Comparison of ENCODE assay signal across 17 cellular contexts in the genomic region with DNA sequence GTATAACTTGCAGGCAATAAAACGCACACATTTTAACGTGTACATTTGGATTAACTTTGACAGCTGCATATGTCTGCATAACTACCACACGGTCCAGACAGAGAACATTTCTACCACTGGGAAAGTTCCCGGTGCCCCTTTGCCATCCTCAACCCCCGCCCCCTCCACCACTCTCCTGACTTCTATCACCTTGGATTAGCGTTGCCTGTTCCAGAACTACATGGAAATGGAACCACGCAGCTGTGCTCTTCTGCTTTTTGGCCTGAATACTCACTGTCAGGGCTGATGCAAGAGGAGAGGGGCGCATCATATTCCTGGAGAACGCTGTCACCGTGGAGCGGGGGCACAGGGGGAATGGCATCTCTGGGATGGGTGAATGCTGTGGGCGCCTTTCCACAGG.
DNase-seq lines count a peak whose midpoint lies in the region; ATAC-seq, FAIRE-seq and TF ChIP-seq lines count a peak whose summit lies in the region.
"Had no signal": no experiment of that assay in that cellular context is flagged by ENCODE, and none has a peak within 500 bp of the region (broad histone marks: within the 10 kb centered on the region; RNA-seq: fewer than 3 reads in every experiment).

No MANE protein-coding gene starts in this region.

- no peak for TF ChIP-seq EP300 in HepG2 (IDR thresholded peaks at IDR 0.05; ENCODE audit: low read depth in 2 of 2, low read length in 2 of 2)
- TF ChIP-seq EP300 in HepG2 (CRISPR knock-in tag; IDR thresholded peaks at IDR 0.05; ENCODE audit: borderline replicate concordance) = no peak

- H3K79me2 ChIP-seq in HepG2 (ENCODE audit: insufficient read depth, low read length) = peaks cover 18% of the 10 kb centered on the region

- in situ Hi-C loops in HepG2 (cut with HindIII; ENCODE audit: extremely low pct_ligation_motif_present, low pct_unique_long_range_greater_than_20kb) = no loop called here

- FAIRE-seq in HepG2 (lab: Jason Lieb, UNC) = no peak
- FAIRE-seq: kidney had no signal

- no TSS peak for BruUV-seq in HepG2 (replicated peaks; lab: Mats Ljungman, UMichigan)

- DNase-seq in DMS53 (lab: John Stamatoyannopoulos, UW) (peak; percentile 87), HepG2 (ENCODE audit: low spot score) (no peak), lower leg skin (ENCODE audit: low spot score in 2 of 2) (no peak), sciatic nerve (ENCODE audit: low spot score) (no peak)
- no peak for DNase-seq in activated effector memory CD4-positive, alpha-beta T cell treated with anti-CD3 and anti-CD28 coated beads, Interleukin-2, amount 50 U/mL, for 16 hours
- DNase-seq in activated CD8-positive, alpha-beta memory T cell treated with anti-CD3 and anti-CD28 coated beads, Interleukin-2, amount 50 U/mL, for 4 hours = no peak
- DNase-seq: CD4-positive, alpha-beta memory T cell; HCEC 1CT; Kasumi-1; NCI-H2171; occipital lobe; OCI-M1; T-helper 9 cell had no signal

- H3K4me1 ChIP-seq in HepG2 (ENCODE audit: insufficient read depth, low read length) (peaks cover 49% of the 10 kb centered on the region), skeletal muscle satellite cell (ENCODE audit: control insufficient read depth, insufficient read depth, low read length) (peaks cover 37% of the 10 kb centered on the region)

- H3K27ac ChIP-seq in VCaP (peak overlapping the region; percentile 100), HepG2 (ENCODE audit: extremely low read length, insufficient read depth, low read length) (peak overlapping the region; percentile 61)

- H4K20me1 ChIP-seq in HepG2 (ENCODE audit: insufficient read depth, low read length) = peaks cover 55% of the 10 kb centered on the region

- H3K4me2 ChIP-seq in HepG2 (ENCODE audit: low read depth, low read length) = peak overlapping the region; percentile 52; the same call in 1 of the 2 replicates
- H3K4me2 ChIP-seq in skeletal muscle satellite cell (ENCODE audit: low read length) = peak overlapping the region; percentile 68

- CTCF ChIA-PET in HepG2 (lab: Yijun Ruan, JAX; ENCODE audit: low intra/inter-chr PET ratio, low total read pairs) = no interaction called here

- TF ChIP-seq POLR2A in HepG2 (IDR thresholded peaks at IDR 0.05; ENCODE audit: insufficient read depth in 1 of 2, low read depth in 2 of 2, low read length in 2 of 2) (0 out of 4 replicates have a peak, but pooled peaks of 1 of the 2 experiments have one; percentile 9), lower leg skin (IDR thresholded peaks at IDR 0.05) (no peak)

- TF ChIP-seq RAD21 in HepG2 (CRISPR knock-in tag; IDR thresholded peaks at IDR 0.05) = no peak

- H3K9ac ChIP-seq in HepG2 (ENCODE audit: insufficient read depth, low read depth, low read length) (no peak overlapping the region), skeletal muscle satellite cell (ENCODE audit: low read depth, low read length) (peak overlapping the region; percentile 53)

- ATAC-seq in HepG2 (no peak), sciatic nerve (no peak)
- ATAC-seq: esophagus mucosa had no signal

- H2AFZ ChIP-seq in HepG2 (ENCODE audit: low read length) = no peak overlapping the region

- 87% methylated on average over 12 of the region's 12 CpGs for WGBS in HepG2 (ENCODE audit: low lambda C conversion rate)
- 62 to 65% methylated on average over 12 of the region's 12 CpGs for WGBS in lower leg skin, 2 donors

- intact Hi-C loops in HepG2 (cut with micrococcal nuclease; ENCODE audit: unreplicated experiment) = loop anchor here (5.0 kb wide), 1 partner anchor 57 kb away; no protein-coding TSS in a partner anchor
- intact Hi-C loops in lower leg skin (cut with DNase I; ENCODE audit: low total_unique reads) = loop anchor here (10.0 kb wide), 2 partner anchors 50 to 700 kb away; no protein-coding TSS in a partner anchor
- intact Hi-C loops in sciatic nerve (cut with DNase I) = loop anchor here (5.0 kb wide), 1 partner anchor 62 kb away; the partner anchor contains the start of gene LRP5

- POLR2A ChIA-PET in HepG2 (lab: Yijun Ruan, JAX) = interaction anchor here (1.0 to 1.9 kb wide), 5 partner anchors 8 to 76 kb away, joined by 3 to 15 read pairs (median 5); no protein-coding TSS in a partner anchor

- H3K4me3 ChIP-seq in HepG2 (replicated peaks in 1 of 3; ENCODE audit: insufficient read depth in 1 of 3, low read depth in 2 of 3, low read length in 3 of 3) (no peak overlapping the region), skeletal muscle satellite cell (ENCODE audit: low read length) (no peak overlapping the region), lower leg skin (ENCODE audit: low read depth, poor library complexity, severe bottlenecking) (no peak overlapping the region)

- H3K27me3 ChIP-seq in HepG2 (ENCODE audit: control insufficient read depth in 1 of 2, insufficient read depth in 2 of 2, low read length in 2 of 2) (no peaks in the 10 kb centered on the region), skeletal muscle satellite cell (ENCODE audit: control insufficient read depth, insufficient read depth, low read length) (no peaks in the 10 kb centered on the region)

- no peak for TF ChIP-seq CTCF in VCaP (conservative IDR thresholded peaks at IDR 0.05)
- no peak for TF ChIP-seq CTCF in HepG2 (CRISPR knock-in tag; IDR thresholded peaks at IDR 0.05)
- TF ChIP-seq CTCF in lower leg skin (IDR thresholded peaks at IDR 0.05) = no peak

- H3K36me3 ChIP-seq in HepG2 (replicated peaks in 1 of 2; ENCODE audit: control insufficient read depth in 1 of 2, insufficient read depth in 2 of 2, low read length in 2 of 2) (peaks cover 15 to 54% of the 10 kb centered on the region in 2 experiments; a peak in 4 of 5 replicates), skeletal muscle satellite cell (ENCODE audit: insufficient read depth, low read length) (no peaks in the 10 kb centered on the region)

- H3K9me3 ChIP-seq in HepG2 (ENCODE audit: low read length) = no peaks in the 10 kb centered on the region
- H3K9me3 ChIP-seq in skeletal muscle satellite cell (replicated peaks; ENCODE audit: low read length) = no peaks in the 10 kb centered on the region

TF ChIP-seq in HepG2, 621 proteins besides CTCF, POLR2A, EP300 and RAD21 (continues in another document):
- TF ChIP-seq, protein P1, sequence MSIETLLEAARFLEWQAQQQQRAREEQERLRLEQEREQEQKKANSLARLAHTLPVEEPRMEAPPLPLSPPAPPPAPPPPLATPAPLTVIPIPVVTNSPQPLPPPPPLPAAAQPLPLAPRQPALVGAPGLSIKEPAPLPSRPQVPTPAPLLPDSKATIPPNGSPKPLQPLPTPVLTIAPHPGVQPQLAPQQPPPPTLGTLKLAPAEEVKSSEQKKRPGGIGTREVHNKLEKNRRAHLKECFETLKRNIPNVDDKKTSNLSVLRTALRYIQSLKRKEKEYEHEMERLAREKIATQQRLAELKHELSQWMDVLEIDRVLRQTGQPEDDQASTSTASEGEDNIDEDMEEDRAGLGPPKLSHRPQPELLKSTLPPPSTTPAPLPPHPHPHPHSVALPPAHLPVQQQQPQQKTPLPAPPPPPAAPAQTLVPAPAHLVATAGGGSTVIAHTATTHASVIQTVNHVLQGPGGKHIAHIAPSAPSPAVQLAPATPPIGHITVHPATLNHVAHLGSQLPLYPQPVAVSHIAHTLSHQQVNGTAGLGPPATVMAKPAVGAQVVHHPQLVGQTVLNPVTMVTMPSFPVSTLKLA (IDR thresholded peaks at IDR 0.05) = no peak
- TF ChIP-seq KLF11 (CRISPR knock-in tag; IDR thresholded peaks at IDR 0.05) = no peak
- no peak for TF ChIP-seq TARDBP (CRISPR knock-in tag; IDR thresholded peaks at IDR 0.05)
- TF ChIP-seq JDP2 (CRISPR knock-in tag; IDR thresholded peaks at IDR 0.05; ENCODE audit: borderline replicate concordance) = no peak
- no peak for TF ChIP-seq SMARCE1 (IDR thresholded peaks at IDR 0.05; ENCODE audit: borderline replicate concordance)
- TF ChIP-seq, protein P2, sequence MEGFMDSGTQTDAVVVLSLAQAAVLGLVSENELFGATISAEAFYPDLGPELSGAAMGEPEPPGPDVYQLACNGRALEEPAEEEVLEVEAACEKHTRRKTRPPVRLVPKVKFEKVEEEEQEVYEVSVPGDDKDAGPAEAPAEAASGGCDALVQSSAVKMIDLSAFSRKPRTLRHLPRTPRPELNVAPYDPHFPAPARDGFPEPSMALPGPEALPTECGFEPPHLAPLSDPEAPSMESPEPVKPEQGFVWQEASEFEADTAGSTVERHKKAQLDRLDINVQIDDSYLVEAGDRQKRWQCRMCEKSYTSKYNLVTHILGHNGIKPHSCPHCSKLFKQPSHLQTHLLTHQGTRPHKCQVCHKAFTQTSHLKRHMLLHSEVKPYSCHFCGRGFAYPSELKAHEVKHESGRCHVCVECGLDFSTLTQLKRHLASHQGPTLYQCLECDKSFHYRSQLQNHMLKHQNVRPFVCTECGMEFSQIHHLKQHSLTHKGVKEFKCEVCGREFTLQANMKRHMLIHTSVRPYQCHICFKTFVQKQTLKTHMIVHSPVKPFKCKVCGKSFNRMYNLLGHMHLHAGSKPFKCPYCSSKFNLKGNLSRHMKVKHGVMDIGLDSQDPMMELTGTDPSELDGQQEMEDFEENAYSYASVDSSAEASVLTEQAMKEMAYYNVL (CRISPR knock-in tag; IDR thresholded peaks at IDR 0.05; ENCODE audit: borderline replicate concordance) = no peak
- TF ChIP-seq CENPX (CRISPR knock-in tag; IDR thresholded peaks at IDR 0.05) = no peak
- TF ChIP-seq AFF4 (CRISPR knock-in tag; IDR thresholded peaks at IDR 0.05) = no peak
